In the genomic region with DNA sequence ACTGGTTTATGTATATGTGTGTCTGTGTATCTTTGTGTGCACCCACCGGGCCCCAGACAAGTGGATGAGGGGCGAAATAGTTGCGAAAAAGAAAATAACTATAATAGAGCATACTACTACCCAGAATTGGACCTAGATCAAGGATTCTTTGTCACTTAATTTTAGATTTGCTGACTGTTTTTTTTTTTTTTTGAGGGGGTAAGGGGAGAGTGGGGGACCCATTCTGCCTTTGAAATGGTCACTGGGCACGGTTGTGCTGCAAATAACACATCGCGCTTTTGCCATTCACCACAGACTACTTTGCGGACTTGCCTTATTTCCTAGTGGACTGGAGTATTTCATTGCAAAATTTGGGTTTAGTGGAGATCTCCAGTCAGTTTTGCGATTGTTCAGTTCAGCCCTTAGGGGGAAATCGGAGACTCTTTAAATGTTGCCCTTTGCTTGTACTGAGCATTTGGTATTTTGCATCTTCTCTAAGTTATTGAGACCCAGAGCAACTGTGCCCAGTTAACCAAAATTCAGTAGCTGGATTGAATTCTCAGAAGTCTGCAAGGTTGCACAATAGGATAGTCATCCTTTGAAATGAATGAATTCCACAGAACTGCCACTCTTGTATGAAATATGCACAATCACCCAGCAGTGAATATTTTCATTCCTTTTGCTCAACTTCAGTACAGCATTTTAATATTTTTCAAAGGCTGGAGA, we compare ENCODE assay signal across 8 cellular contexts. TPM values are rescaled to one million over a fixed set of nuclear protein-coding genes. Genes with fewer than 3 reads are reported as not detected.
DNase-seq lines count a peak whose midpoint lies in the region; ATAC-seq and TF ChIP-seq lines count a peak whose summit lies in the region.

No MANE protein-coding gene starts in this region.

- H3K27me3 ChIP-seq in gastroesophageal sphincter = no peaks in the 10 kb centered on the region
- no peaks in the 10 kb centered on the region for H3K27me3 ChIP-seq in skeletal muscle satellite cell (ENCODE audit: control insufficient read depth, insufficient read depth, low read length)

- no peak for DNase-seq in HFF-Myc (ENCODE audit: extremely low read depth, low read depth)
- DNase-seq in T-helper 2 cell treated with Interferon-gamma antibody and Interleukin-4, amounts not matched to agents 5 μg/mL and 100 μg/mL, for 36 hours (ENCODE audit: low spot score) = no peak
- no peak for DNase-seq in epidermal melanocyte (ENCODE audit: insufficient read length, low spot score)
- DNase-seq in KG1 (lab: John Stamatoyannopoulos, UW) = no peak
- no peak for DNase-seq in GDM1 (lab: John Stamatoyannopoulos, UW)
- DNase-seq in cortex of kidney (lab: John Stamatoyannopoulos, UW) = no peak

- H3K27ac ChIP-seq in gastroesophageal sphincter = peak overlapping the region; percentile 89 to 95 (median 90)

- peaks cover 0 to 63% (median 9%) of the 10 kb centered on the region in 3 donors for H3K4me1 ChIP-seq in gastroesophageal sphincter
- peaks cover 47% of the 10 kb centered on the region for H3K4me1 ChIP-seq in skeletal muscle satellite cell (ENCODE audit: control insufficient read depth, insufficient read depth, low read length)

- TF ChIP-seq CTCF in HFF-Myc (IDR thresholded peaks at IDR 0.05; ENCODE audit: low read depth, low read length, missing control alignments) = no peak
- no peak for TF ChIP-seq CTCF in gastroesophageal sphincter (IDR thresholded peaks at IDR 0.05)

- TF ChIP-seq POLR2A in gastroesophageal sphincter (IDR thresholded peaks at IDR 0.05) = no peak

- no peak overlapping the region for H3K27ac Mint-ChIP-seq in T-helper 2 cell treated with Interferon-gamma antibody and Interleukin-4, amounts not matched to agents 5 μg/mL and 100 μg/mL, for 36 hours

- H3K9me3 ChIP-seq in gastroesophageal sphincter (no peaks in the 10 kb centered on the region), skeletal muscle satellite cell (replicated peaks; ENCODE audit: low read length) (no peaks in the 10 kb centered on the region)

- H3K4me1 Mint-ChIP-seq in T-helper 2 cell treated with Interferon-gamma antibody and Interleukin-4, amounts not matched to agents 5 μg/mL and 100 μg/mL, for 36 hours (ENCODE audit: low read depth) = peaks cover 65% of the 10 kb centered on the region

- peak overlapping the region; percentile 90 for H3K9ac ChIP-seq in skeletal muscle satellite cell (ENCODE audit: low read depth, low read length)

- 18 to 26% methylated on average over 8 to 9 of the region's 9 CpGs for WGBS in gastroesophageal sphincter (ENCODE audit: low coverage in 1 of 2), 2 donors

- TF ChIP-seq EP300 in gastroesophageal sphincter (IDR thresholded peaks at IDR 0.05) = no peak

- H3K36me3 ChIP-seq in gastroesophageal sphincter (peaks cover 0 to 15% of the 10 kb centered on the region in 2 donors), skeletal muscle satellite cell (ENCODE audit: insufficient read depth, low read length) (peaks cover 14% of the 10 kb centered on the region)

- H3K9me3 Mint-ChIP-seq in T-helper 2 cell treated with Interferon-gamma antibody and Interleukin-4, amounts not matched to agents 5 μg/mL and 100 μg/mL, for 36 hours = no peaks in the 10 kb centered on the region

- H3K4me2 ChIP-seq in skeletal muscle satellite cell (ENCODE audit: low read length) = peak overlapping the region; percentile 86

- H3K36me3 Mint-ChIP-seq in T-helper 2 cell treated with Interferon-gamma antibody and Interleukin-4, amounts not matched to agents 5 μg/mL and 100 μg/mL, for 36 hours (ENCODE audit: low read depth) = peaks cover 59% of the 10 kb centered on the region

- peaks cover 14% of the 10 kb centered on the region for H3K27me3 Mint-ChIP-seq in T-helper 2 cell treated with Interferon-gamma antibody and Interleukin-4, amounts not matched to agents 5 μg/mL and 100 μg/mL, for 36 hours (ENCODE audit: low read depth)

- ATAC-seq in gastroesophageal sphincter = no peak

- H3K4me3 ChIP-seq in HFF-Myc (replicated peaks; ENCODE audit: low read depth, low read length) (peak overlapping the region; percentile 92), gastroesophageal sphincter (peak overlapping the region; percentile 48 to 82), skeletal muscle satellite cell (ENCODE audit: low read length) (peak overlapping the region; percentile 88)

- H3K4me3 Mint-ChIP-seq in T-helper 2 cell treated with Interferon-gamma antibody and Interleukin-4, amounts not matched to agents 5 μg/mL and 100 μg/mL, for 36 hours = peak overlapping the region; percentile 91

RNA-seq across cellular contexts. Expression of a gene that starts 2.8 kb away (rescaled TPM):
- 10 to 100 TPM; 22.7 to 54.2 (median 32.3) TPM for total RNA-seq in gastroesophageal sphincter
- 17.5 and 28.4 TPM in 2 replicates for total RNA-seq in skeletal muscle satellite cell (2012; rRNA removed)
